Comparison of ENCODE assay signal across 16 cellular contexts in the genomic region with DNA sequence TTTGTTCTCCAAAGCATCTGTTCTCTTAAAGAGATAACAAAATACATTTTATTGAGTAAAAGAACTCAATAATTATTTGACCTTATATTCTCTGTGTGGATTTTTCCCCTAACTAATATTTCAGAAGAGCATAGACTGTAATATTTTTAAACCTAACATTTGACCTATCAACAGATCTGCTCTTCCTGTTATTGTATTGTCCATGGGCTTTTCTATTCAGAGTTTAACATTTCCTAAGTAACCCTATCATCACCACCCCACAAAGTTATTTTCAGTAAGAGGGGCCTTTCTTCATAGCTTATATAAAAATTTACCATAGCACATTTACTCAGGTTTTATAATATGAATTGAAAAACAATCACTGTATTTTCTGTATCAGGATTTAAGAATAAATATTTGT.
"Had no signal": no experiment of that assay in that cellular context is flagged by ENCODE, and none has a peak within 500 bp of the region (broad histone marks: within the 10 kb centered on the region; RNA-seq: fewer than 3 reads in every experiment).

No MANE protein-coding gene starts in this region.

- H3K9me3 Mint-ChIP-seq: activated naive CD4-positive, alpha-beta T cell treated with anti-CD3 and anti-CD28 coated beads, Interleukin-2, amount 10 ng/mL, durations not matched to agents 7 days and 5 days; activated T-helper 17 cell treated with anti-CD3 and anti-CD28 coated beads, Interleukin-2, amount 50 U/mL, for 72 hours; naive thymus-derived CD8-positive, alpha-beta T cell; T-cell had no signal

- H3K9me3 ChIP-seq: body of pancreas, lower lobe of right lung, SJSA1, thyroid gland had no signal

- H3K36me3 ChIP-seq: lower lobe of right lung, SJSA1, thyroid gland had no signal

- DNase-seq: activated CD4-positive, alpha-beta T cell treated with anti-CD3 and anti-CD28 coated beads for 4 hours; activated CD8-positive, alpha-beta T cell treated with anti-CD3 and anti-CD28 coated beads, Interleukin-2, amount 10 ng/mL, durations not matched to agents 7 days and 5 days; activated naive CD4-positive, alpha-beta T cell treated with anti-CD3 and anti-CD28 coated beads, Interleukin-2, amount 10 ng/mL, durations not matched to agents 7 days and 5 days; body of pancreas; kidney glomerular epithelial cell; lower lobe of right lung; naive thymus-derived CD8-positive, alpha-beta T cell; RPMI8226; stimulated activated CD4-positive, alpha-beta T cell treated with anti-CD3 and anti-CD28 coated beads, Interleukin-12 subunit alpha, Interleukin-12 subunit beta, amount 100 ng/mL, for 4 hours; stimulated activated naive CD4-positive, alpha-beta T cell treated with Interleukin-2 at 50 U/mL for 16 hours; T-cell; T1000; thyroid gland had no signal

- H3K27me3 ChIP-seq: body of pancreas, SJSA1, thyroid gland had no signal

- H3K27ac ChIP-seq: SJSA1 had no signal

- H3K4me1 ChIP-seq: SJSA1 had no signal

- H3K4me3 Mint-ChIP-seq: activated CD8-positive, alpha-beta T cell treated with anti-CD3 and anti-CD28 coated beads, Interleukin-2, amount 10 ng/mL, durations not matched to agents 7 days and 5 days; activated naive CD4-positive, alpha-beta T cell treated with anti-CD3 and anti-CD28 coated beads, Interleukin-2, amount 10 ng/mL, durations not matched to agents 7 days and 5 days; activated T-helper 17 cell treated with anti-CD3 and anti-CD28 coated beads, Interleukin-2, amount 50 U/mL, for 72 hours; naive thymus-derived CD8-positive, alpha-beta T cell; T-cell had no signal

- H3K4me3 ChIP-seq: body of pancreas, lower lobe of right lung, SJSA1, thyroid gland had no signal

- H3K27ac Mint-ChIP-seq: activated CD8-positive, alpha-beta T cell treated with anti-CD3 and anti-CD28 coated beads, Interleukin-2, amount 10 ng/mL, durations not matched to agents 7 days and 5 days; activated naive CD4-positive, alpha-beta T cell treated with anti-CD3 and anti-CD28 coated beads, Interleukin-2, amount 10 ng/mL, durations not matched to agents 7 days and 5 days; activated T-helper 17 cell treated with anti-CD3 and anti-CD28 coated beads, Interleukin-2, amount 50 U/mL, for 72 hours; progenitor cell of endocrine pancreas; T-cell had no signal

- H3K27me3 Mint-ChIP-seq: activated naive CD4-positive, alpha-beta T cell treated with anti-CD3 and anti-CD28 coated beads, Interleukin-2, amount 10 ng/mL, durations not matched to agents 7 days and 5 days; activated T-helper 17 cell treated with anti-CD3 and anti-CD28 coated beads, Interleukin-2, amount 50 U/mL, for 72 hours; naive thymus-derived CD8-positive, alpha-beta T cell; progenitor cell of endocrine pancreas; T-cell had no signal
